8 cellular contexts compared by ENCODE assay signal in the genomic region with DNA sequence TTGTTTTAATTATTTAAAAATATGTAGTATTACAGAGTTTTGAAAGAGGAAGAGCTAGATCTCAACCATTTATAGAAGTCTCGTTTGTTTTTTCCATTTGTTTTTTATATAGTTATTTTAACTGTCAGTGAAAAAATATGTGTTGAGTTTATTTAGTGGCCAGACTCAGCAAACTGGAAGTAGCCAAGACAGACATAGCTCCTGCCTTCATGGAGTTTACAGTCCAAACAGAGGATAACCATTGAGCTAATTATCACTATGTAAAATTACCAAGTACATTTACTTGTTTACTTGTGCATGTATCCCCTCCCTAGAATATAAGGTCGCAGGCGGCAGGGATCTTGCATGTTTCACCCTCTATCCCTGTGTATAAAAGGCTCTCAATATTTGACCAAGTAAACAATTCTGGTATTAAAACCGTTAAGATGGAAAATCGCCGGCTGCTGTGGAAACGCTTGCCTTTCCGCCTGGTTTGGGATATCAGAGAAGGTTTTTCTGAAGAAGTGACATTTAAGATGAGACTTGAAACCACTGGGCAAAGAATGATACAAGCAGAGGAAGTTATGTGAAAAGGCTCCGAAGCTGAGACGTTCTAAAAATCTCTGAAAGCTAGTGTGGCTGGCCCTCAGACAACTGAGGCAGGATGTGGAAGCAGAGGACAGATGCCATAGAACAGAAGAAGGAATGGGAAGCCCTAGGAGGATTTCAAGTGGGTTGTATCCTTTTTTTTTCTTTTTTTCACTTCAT. TPM values are rescaled to one million over a fixed set of nuclear protein-coding genes. Genes with fewer than 3 reads are reported as not detected.
A peak's percentile ranks its signal among the peaks of the same experiment; 100 is the strongest.
DNase-seq lines count a peak whose midpoint lies in the region; ATAC-seq and TF ChIP-seq lines count a peak whose summit lies in the region.

No MANE protein-coding gene starts in this region.

- H3K4me1 ChIP-seq in Karpas-422 (ENCODE audit: low read length) = peaks cover 35% of the 10 kb centered on the region

- H3K4me3 ChIP-seq in AG10803 (ENCODE audit: low read length) (peak overlapping the region; percentile 88), Karpas-422 (ENCODE audit: low read length) (peak overlapping the region; percentile 87), choroid plexus epithelial cell (ENCODE audit: low read depth, low read length) (peak overlapping the region; percentile 84)

- peak overlapping the region; percentile 91; the same call in 1 of the 2 replicates for H3K27ac ChIP-seq in Karpas-422 (ENCODE audit: low read length)

- H3K9me3 Mint-ChIP-seq in nephron progenitor cell = peaks cover 3% of the 10 kb centered on the region

- no peak for TF ChIP-seq CTCF in AG10803 (conservative IDR thresholded peaks at IDR 0.05; ENCODE audit: low read length)
- TF ChIP-seq CTCF in choroid plexus epithelial cell (conservative IDR thresholded peaks at IDR 0.05; ENCODE audit: low read depth, low read length) = no peak
- no peak for TF ChIP-seq CTCF in nephron progenitor cell (IDR thresholded peaks at IDR 0.05)

- no peaks in the 10 kb centered on the region for H3K9me2 ChIP-seq in Karpas-422 (replicated peaks; ENCODE audit: insufficient read depth, low read length)

- no peaks in the 10 kb centered on the region for H3K27me3 ChIP-seq in Karpas-422 (ENCODE audit: low read length)

- no peaks in the 10 kb centered on the region for H3K36me3 ChIP-seq in Karpas-422 (ENCODE audit: insufficient read depth, low read length)

- peak overlapping the region; percentile 88 for H3K4me2 ChIP-seq in Karpas-422 (ENCODE audit: low read depth, low read length, poor library complexity, severe bottlenecking)

- ATAC-seq in activated CD4-positive, CD25-positive, alpha-beta regulatory T cell treated with anti-CD3 and anti-CD28 coated beads, Interleukin-2, amount 50 U/mL, for 24 hours = no peak
- ATAC-seq in HG03135 (IDR thresholded peaks at IDR 0.05; ENCODE audit: unreplicated experiment) = no peak

- H2AFZ ChIP-seq in Karpas-422 (ENCODE audit: low read length) = no peak overlapping the region

- peaks cover 3% of the 10 kb centered on the region for H3K27me3 Mint-ChIP-seq in nephron progenitor cell (ENCODE audit: low read depth, poor library complexity)

- H3K4me3 Mint-ChIP-seq in nephron progenitor cell = peak overlapping the region; percentile 68

- no peak for DNase-seq in AG10803 (ENCODE audit: low read depth)
- DNase-seq in Karpas-422 = no peak
- no peak for DNase-seq in choroid plexus epithelial cell (ENCODE audit: low read depth)
- no peak for DNase-seq in nephron progenitor cell
- DNase-seq in iPS-NIHi11 (ENCODE audit: low spot score) = no peak
- no peak for DNase-seq in mesenteric fat pad (ENCODE audit: low spot score)

- peak overlapping the region; percentile 91 for H3K9ac ChIP-seq in Karpas-422 (ENCODE audit: low read length)

- H3K9me3 ChIP-seq in Karpas-422 (ENCODE audit: low read length) = no peaks in the 10 kb centered on the region

- H4K20me1 ChIP-seq in Karpas-422 (ENCODE audit: insufficient read depth, low read depth, low read length) = peaks cover 19% of the 10 kb centered on the region; the same call in 1 of the 2 replicates

- H3K4me1 Mint-ChIP-seq in nephron progenitor cell = peaks cover 25% of the 10 kb centered on the region

- peaks cover 5% of the 10 kb centered on the region for H3K36me3 Mint-ChIP-seq in nephron progenitor cell (ENCODE audit: low read depth)

- H3K79me2 ChIP-seq in Karpas-422 (ENCODE audit: low read length) = peaks cover 33% of the 10 kb centered on the region

- peak overlapping the region; percentile 100 for H3K27ac Mint-ChIP-seq in nephron progenitor cell

RNA-seq across cellular contexts. Expression of a gene that starts 1.3 kb away (rescaled TPM):
- total RNA-seq in Karpas-422 (2014; rRNA removed; shearing (Covaris generic); ENCODE audit: low replicate concordance) = 54.1 and 105 TPM in 2 replicates
- total RNA-seq in mesenteric fat pad = 221 TPM
